In genomic region chr3:116046350-116046749, GRCh38 we compare ENCODE assay signal across 20 cellular contexts.
"Had no signal": no experiment of that assay in that cellular context is flagged by ENCODE, and none has a peak within 500 bp of the region (broad histone marks: within the 10 kb centered on the region; RNA-seq: fewer than 3 reads in every experiment).

No MANE protein-coding gene starts in this region.

- H3K9me3 ChIP-seq: ovary, sigmoid colon, spleen, stomach, testis, upper lobe of right lung had no signal

- H3K27me3 ChIP-seq: brain microvascular endothelial cell, ovary, sigmoid colon, spleen, stomach, testis, upper lobe of right lung had no signal

- H3K4me3 ChIP-seq: ovary, sigmoid colon, spleen, stomach, testis, upper lobe of right lung had no signal

- H3K36me3 ChIP-seq: brain microvascular endothelial cell, ovary, sigmoid colon, spleen, stomach, upper lobe of right lung had no signal

- H3K27ac ChIP-seq: brain microvascular endothelial cell, epithelial cell of prostate, ovary, sigmoid colon, spleen, stomach, testis, upper lobe of right lung had no signal

- DNase-seq: activated B cell treated with CpG ODN at 0.5 μM for 24 hours; activated CD4-positive, alpha-beta T cell treated with anti-CD3 and anti-CD28 coated beads, Interleukin-2, amount 10 ng/mL, durations not matched to agents 7 days and 5 days; activated CD8-positive, alpha-beta memory T cell treated with anti-CD3 and anti-CD28 coated beads, Interleukin-2, amount 50 U/mL, for 48 hours; activated gamma-delta T cell treated with Interleukin-2 at 50 U/mL for 16 hours; activated naive CD8-positive, alpha-beta T cell treated with anti-CD3 and anti-CD28 coated beads for 36 hours; activated T-cell treated with anti-CD3 and anti-CD28 coated beads, Interleukin-2, amount 50 U/mL, for 72 hours; amygdala; brain microvascular endothelial cell; dermis blood vessel endothelial cell; effector memory CD8-positive, alpha-beta T cell; foreskin melanocyte; head of caudate nucleus; immature natural killer cell; ovary; sigmoid colon; spleen; stomach; testis; upper lobe of right lung had no signal

- ATAC-seq: activated T-cell treated with anti-CD3 and anti-CD28 coated beads, Interleukin-2, amount 50 U/mL, for 72 hours; effector memory CD8-positive, alpha-beta T cell; upper lobe of right lung had no signal

- H3K4me1 ChIP-seq: spleen, stomach, testis, upper lobe of right lung had no signal
